In genomic region chr2:241141214-241141770, GRCh38 we compare ENCODE assay signal across 29 cellular contexts. TPM values are rescaled to one million over a fixed set of nuclear protein-coding genes. Genes with fewer than 3 reads are reported as not detected.
"Had no signal": no experiment of that assay in that cellular context is flagged by ENCODE, and none has a peak within 500 bp of the region (broad histone marks: within the 10 kb centered on the region; RNA-seq: fewer than 3 reads in every experiment).

No MANE protein-coding gene starts in this region.

- DNase-seq: activated CD4-positive, alpha-beta memory T cell treated with anti-CD3 and anti-CD28 coated beads for 36 hours; activated CD4-positive, alpha-beta T cell treated with anti-CD3 and anti-CD28 coated beads, Interleukin-2, amount 10 ng/mL, durations not matched to agents 24 days and 14 days; activated CD4-positive, CD25-positive, alpha-beta regulatory T cell treated with anti-CD3 and anti-CD28 coated beads, Interleukin-2, amount 50 U/mL, for 72 hours; activated CD8-positive, alpha-beta memory T cell treated with anti-CD3 and anti-CD28 coated beads, Interleukin-2, amount 50 U/mL, for 4 hours; activated naive CD4-positive, alpha-beta T cell; activated T-cell treated with anti-CD3 and anti-CD28 coated beads, Interleukin-2, amount 50 U/mL, for 1 hour; cerebellar nuclear complex; effector memory CD8-positive, alpha-beta T cell; heart left ventricle; kidney glomerular epithelial cell; lower lobe of right lung; mesenchymal stem cell; natural killer cell; stimulated activated CD4-positive, alpha-beta T cell treated with anti-CD3 and anti-CD28 coated beads, Interleukin-15, amount 100 ng/mL, for 24 hours; stimulated activated CD4-positive, alpha-beta T cell treated with anti-CD3 and anti-CD28 coated beads, Interleukin-2, amount 100 ng/mL, for 24 hours; stimulated activated naive CD4-positive, alpha-beta T cell; testis; transverse colon had no signal

- H3K27me3 Mint-ChIP-seq: activated CD4-positive, alpha-beta memory T cell treated with anti-CD3 and anti-CD28 coated beads for 36 hours; activated CD4-positive, alpha-beta T cell treated with anti-CD3 and anti-CD28 coated beads, Interleukin-2, amount 10 ng/mL, durations not matched to agents 24 days and 14 days; activated naive CD8-positive, alpha-beta T cell; brain; effector memory CD8-positive, alpha-beta T cell had no signal

- H3K4me1 ChIP-seq: ascending aorta, esophagus muscularis mucosa, foreskin keratinocyte, heart left ventricle, lower lobe of right lung had no signal

- H3K4me2 ChIP-seq: smooth muscle cell had no signal

- ATAC-seq: effector memory CD8-positive, alpha-beta T cell; foreskin keratinocyte; heart left ventricle; left lobe of liver; lower lobe of right lung; natural killer cell; SK-N-SH treated with all-trans-retinoic acid at 6 μM for 48 hours had no signal

- H3K36me3 Mint-ChIP-seq: natural killer cell had no signal

- H3K27me3 ChIP-seq: ascending aorta, cardiac muscle cell, esophagus muscularis mucosa, foreskin keratinocyte, heart left ventricle, testis, transverse colon had no signal

- H3K4me1 Mint-ChIP-seq: natural killer cell had no signal

- H3K4me3 Mint-ChIP-seq: activated CD4-positive, alpha-beta memory T cell treated with anti-CD3 and anti-CD28 coated beads for 36 hours; activated CD4-positive, alpha-beta T cell treated with anti-CD3 and anti-CD28 coated beads, Interleukin-2, amount 10 ng/mL, durations not matched to agents 24 days and 14 days; activated naive CD8-positive, alpha-beta T cell; brain; effector memory CD8-positive, alpha-beta T cell; natural killer cell; T-helper 2 cell treated with Interferon-gamma antibody and Interleukin-4, amounts not matched to agents 5 μg/mL and 100 μg/mL, for 36 hours had no signal

- H3K27ac Mint-ChIP-seq: activated CD4-positive, alpha-beta memory T cell treated with anti-CD3 and anti-CD28 coated beads for 36 hours; activated CD4-positive, alpha-beta T cell treated with anti-CD3 and anti-CD28 coated beads, Interleukin-2, amount 10 ng/mL, durations not matched to agents 24 days and 14 days; activated naive CD8-positive, alpha-beta T cell; natural killer cell; T-helper 2 cell treated with Interferon-gamma antibody and Interleukin-4, amounts not matched to agents 5 μg/mL and 100 μg/mL, for 36 hours had no signal

- H3K9me3 Mint-ChIP-seq: activated CD4-positive, alpha-beta memory T cell treated with anti-CD3 and anti-CD28 coated beads for 36 hours; activated CD4-positive, alpha-beta T cell treated with anti-CD3 and anti-CD28 coated beads, Interleukin-2, amount 10 ng/mL, durations not matched to agents 24 days and 14 days; brain; effector memory CD8-positive, alpha-beta T cell; natural killer cell; T-helper 2 cell treated with Interferon-gamma antibody and Interleukin-4, amounts not matched to agents 5 μg/mL and 100 μg/mL, for 36 hours had no signal

- H3K9me3 ChIP-seq: ascending aorta, esophagus muscularis mucosa, heart left ventricle, lower lobe of right lung, testis, transverse colon had no signal

- H3K27ac ChIP-seq: ascending aorta, cardiac muscle cell, coronary artery, esophagus muscularis mucosa, foreskin keratinocyte, heart left ventricle, lower lobe of right lung, testis, transverse colon had no signal

RNA-seq across cellular contexts. Expression of gene PASK, which starts 8.0 kb away (rescaled TPM):
- total RNA-seq: ascending aorta had no signal
